23 cellular contexts compared by ENCODE assay signal in genomic region chr14:36028665-36029064, GRCh38.
DNase-seq lines count a peak whose midpoint lies in the region; ATAC-seq, FAIRE-seq and TF ChIP-seq lines count a peak whose summit lies in the region.
"Had no signal": no experiment of that assay in that cellular context is flagged by ENCODE, and none has a peak within 500 bp of the region (broad histone marks: within the 10 kb centered on the region; RNA-seq: fewer than 3 reads in every experiment).

No MANE protein-coding gene starts in this region.

- no peaks in the 10 kb centered on the region for H3K36me3 ChIP-seq in HepG2 (replicated peaks in 1 of 2; ENCODE audit: control insufficient read depth in 1 of 2, insufficient read depth in 2 of 2, low read length in 2 of 2)
- no peaks in the 10 kb centered on the region for H3K36me3 ChIP-seq in right lobe of liver
- H3K36me3 ChIP-seq in Karpas-422 (ENCODE audit: insufficient read depth, low read length): no peaks in the 10 kb centered on the region
- H3K36me3 ChIP-seq: BE2C, BLaER1 had no signal

- 0 out of 2 replicates have a peak, but pooled peaks cover 4% of the 10 kb centered on the region for H3K9me3 ChIP-seq in HepG2 (ENCODE audit: low read length)
- no peaks in the 10 kb centered on the region for H3K9me3 ChIP-seq in right lobe of liver
- no peaks in the 10 kb centered on the region for H3K9me3 ChIP-seq in Karpas-422 (ENCODE audit: low read length)
- H3K9me3 ChIP-seq: BE2C, BLaER1 had no signal

- no peak for TF ChIP-seq RAD21 in HepG2 (CRISPR knock-in tag; IDR thresholded peaks at IDR 0.05)

- no peak overlapping the region for H3K4me2 ChIP-seq in HepG2 (ENCODE audit: low read depth, low read length)
- H3K4me2 ChIP-seq in Karpas-422 (ENCODE audit: low read depth, low read length, poor library complexity, severe bottlenecking): peak overlapping the region; percentile 8
- H3K4me2 ChIP-seq: BLaER1 had no signal

- TF ChIP-seq EP300 in HepG2 (IDR thresholded peaks at IDR 0.05; ENCODE audit: low read depth in 2 of 2, low read length in 2 of 2) (no peak), HepG2 (CRISPR knock-in tag; IDR thresholded peaks at IDR 0.05; ENCODE audit: borderline replicate concordance) (no peak)

- no peaks in the 10 kb centered on the region for H3K4me1 ChIP-seq in HepG2 (ENCODE audit: insufficient read depth, low read length)
- peaks cover 0 to 3% (median 0%) of the 10 kb centered on the region in 4 donors for H3K4me1 ChIP-seq in right lobe of liver
- H3K4me1 ChIP-seq in Karpas-422 (ENCODE audit: low read length): peaks cover 62% of the 10 kb centered on the region
- H3K4me1 ChIP-seq: BE2C, BLaER1 had no signal

- H4K20me1 ChIP-seq in HepG2 (ENCODE audit: insufficient read depth, low read length): no peaks in the 10 kb centered on the region
- no peaks in the 10 kb centered on the region for H4K20me1 ChIP-seq in Karpas-422 (ENCODE audit: insufficient read depth, low read depth, low read length)
- H4K20me1 ChIP-seq: BLaER1 had no signal

- POLR2A ChIA-PET in HepG2 (lab: Yijun Ruan, JAX): no interaction called here

- H3K4me3 Mint-ChIP-seq in osteocyte (ENCODE audit: unreplicated experiment): no peak overlapping the region
- H3K4me3 Mint-ChIP-seq: CD14-positive monocyte; CD4-positive, alpha-beta memory T cell; CD4-positive, CD25-positive, alpha-beta regulatory T cell; CD8-positive, alpha-beta memory T cell had no signal

- H3K27ac Mint-ChIP-seq in osteocyte (ENCODE audit: unreplicated experiment): no peak overlapping the region
- H3K27ac Mint-ChIP-seq: CD14-positive monocyte; CD4-positive, alpha-beta memory T cell; CD4-positive, CD25-positive, alpha-beta regulatory T cell; CD8-positive, alpha-beta memory T cell had no signal

- CTCF ChIA-PET in HepG2 (lab: Yijun Ruan, JAX; ENCODE audit: low intra/inter-chr PET ratio, low total read pairs): interaction anchor here (1.7 kb wide), 1 partner anchor 145 kb away, joined by 7 read pairs; no protein-coding TSS in a partner anchor

- H3K9me2 ChIP-seq in Karpas-422 (replicated peaks; ENCODE audit: insufficient read depth, low read length): no peaks in the 10 kb centered on the region

- in situ Hi-C loops in HepG2 (cut with HindIII; ENCODE audit: extremely low pct_ligation_motif_present, low pct_unique_long_range_greater_than_20kb): no loop called here

- TF ChIP-seq CTCF in HepG2 (CRISPR knock-in tag; IDR thresholded peaks at IDR 0.05) (no peak), right lobe of liver (IDR thresholded peaks at IDR 0.05) (no peak), osteocyte (IDR thresholded peaks at IDR 0.05) (no peak)

- H3K4me3 ChIP-seq in HepG2 (replicated peaks in 1 of 3; ENCODE audit: insufficient read depth in 1 of 3, low read depth in 2 of 3, low read length in 3 of 3) (no peak overlapping the region), right lobe of liver (no peak overlapping the region), Karpas-422 (ENCODE audit: low read length) (no peak overlapping the region)
- H3K4me3 ChIP-seq: BLaER1, GM12878 had no signal

- no peak for TF ChIP-seq POLR2A in HepG2 (IDR thresholded peaks at IDR 0.05; ENCODE audit: insufficient read depth in 1 of 2, low read depth in 2 of 2, low read length in 2 of 2)
- TF ChIP-seq POLR2A in right lobe of liver (IDR thresholded peaks at IDR 0.05): no peak

- H3K9ac ChIP-seq in HepG2 (ENCODE audit: insufficient read depth, low read depth, low read length): no peak overlapping the region
- H3K9ac ChIP-seq in Karpas-422 (ENCODE audit: low read length): peak overlapping the region; percentile 12
- H3K9ac ChIP-seq: BLaER1 had no signal

- H3K4me1 Mint-ChIP-seq in osteocyte (ENCODE audit: unreplicated experiment): no peaks in the 10 kb centered on the region
- H3K4me1 Mint-ChIP-seq: CD14-positive monocyte; CD4-positive, alpha-beta memory T cell; CD4-positive, CD25-positive, alpha-beta regulatory T cell; CD8-positive, alpha-beta memory T cell had no signal

- no TSS peak for BruUV-seq in HepG2 (replicated peaks; lab: Mats Ljungman, UMichigan)

- ATAC-seq in HepG2 (no peak), right lobe of liver (no peak)

- no peak overlapping the region for H2AFZ ChIP-seq in HepG2 (ENCODE audit: low read length)
- peak overlapping the region; percentile 12 for H2AFZ ChIP-seq in Karpas-422 (ENCODE audit: low read length)

- H3K36me3 Mint-ChIP-seq in osteocyte (ENCODE audit: unreplicated experiment): no peaks in the 10 kb centered on the region
- H3K36me3 Mint-ChIP-seq: CD14-positive monocyte; CD4-positive, alpha-beta memory T cell; CD4-positive, CD25-positive, alpha-beta regulatory T cell; CD8-positive, alpha-beta memory T cell had no signal

- DNase-seq in HepG2 (ENCODE audit: low spot score) (no peak), right lobe of liver (no peak), Karpas-422 (no peak), osteocyte (ENCODE audit: extremely low spot score, unreplicated experiment) (no peak), mucosa of gallbladder (ENCODE audit: low spot score) (no peak)
- DNase-seq: ACHN; C1 segment of cervical spinal cord; CD4-positive, alpha-beta memory T cell; CD4-positive, CD25-positive, alpha-beta regulatory T cell; CD8-positive, alpha-beta memory T cell; DMS 273 treated with DMSO at 0.1 percent for 48 hours; DMS153; DMS79; EL; GDM1 had no signal

- H3K9me3 Mint-ChIP-seq in osteocyte (ENCODE audit: unreplicated experiment): no peaks in the 10 kb centered on the region
- H3K9me3 Mint-ChIP-seq: CD14-positive monocyte had no signal

- H3K27me3 ChIP-seq in HepG2 (ENCODE audit: control insufficient read depth in 1 of 2, insufficient read depth in 2 of 2, low read length in 2 of 2): no peaks in the 10 kb centered on the region
- no peaks in the 10 kb centered on the region for H3K27me3 ChIP-seq in right lobe of liver
- no peaks in the 10 kb centered on the region for H3K27me3 ChIP-seq in Karpas-422 (ENCODE audit: low read length)
- H3K27me3 ChIP-seq: BLaER1 had no signal

- intact Hi-C loops in HepG2 (cut with micrococcal nuclease; ENCODE audit: unreplicated experiment) (loop anchor here (1.0 kb wide), 1 partner anchor 149 kb away; no protein-coding TSS in a partner anchor), right lobe of liver (cut with DNase I) (no loop called here)

- WGBS in HepG2 (ENCODE audit: low lambda C conversion rate): 9% methylated on average over 3 of the region's 3 CpGs
- WGBS in right lobe of liver (ENCODE audit: insufficient coverage, low coverage, low lambda C conversion rate, missing lambda C conversion rate): 67% methylated on average over 3 of the region's 3 CpGs

- H3K79me2 ChIP-seq in HepG2 (ENCODE audit: insufficient read depth, low read length) (no peaks in the 10 kb centered on the region), Karpas-422 (ENCODE audit: low read length) (no peaks in the 10 kb centered on the region)

- peaks cover 23% of the 10 kb centered on the region for H3K27me3 Mint-ChIP-seq in osteocyte (ENCODE audit: unreplicated experiment)
- H3K27me3 Mint-ChIP-seq: CD8-positive, alpha-beta memory T cell had no signal

- H3K27ac ChIP-seq in HepG2 (ENCODE audit: extremely low read length, insufficient read depth, low read length): no peak overlapping the region
- no peak overlapping the region for H3K27ac ChIP-seq in right lobe of liver
- H3K27ac ChIP-seq in Karpas-422 (ENCODE audit: low read length): peak overlapping the region; percentile 47
- H3K27ac ChIP-seq: 22Rv1, BLaER1 had no signal

- FAIRE-seq in HepG2 (lab: Jason Lieb, UNC): no peak
- FAIRE-seq: GM12878, GM12892, GM18507, GM19239 had no signal

TF ChIP-seq in HepG2, 621 proteins besides CTCF, POLR2A, EP300 and RAD21 (continues in another document):
- TF ChIP-seq MAFF (IDR thresholded peaks at IDR 0.05; ENCODE audit: low read depth, low read length): peak; percentile 92
- no peak for TF ChIP-seq ZNF781 (CRISPR knock-in tag; IDR thresholded peaks at IDR 0.05; ENCODE audit: borderline replicate concordance, not compliant biosample characterization)
- no peak for TF ChIP-seq ZNF17 (CRISPR knock-in tag; IDR thresholded peaks at IDR 0.05)
- no peak for TF ChIP-seq PRDM10 (CRISPR knock-in tag; IDR thresholded peaks at IDR 0.05; ENCODE audit: low read depth)
- TF ChIP-seq MAFK (conservative IDR thresholded peaks at IDR 0.05 in 1 of 2, IDR thresholded peaks at IDR 0.05 in 1 of 2; ENCODE audit: low read length in 2 of 2): peak; percentile 85 to 93
- TF ChIP-seq ZNF34 (CRISPR knock-in tag; IDR thresholded peaks at IDR 0.05; ENCODE audit: borderline replicate concordance): no peak
- TF ChIP-seq ZNF644 (CRISPR knock-in tag; IDR thresholded peaks at IDR 0.05; ENCODE audit: low read depth): no peak
- no peak for TF ChIP-seq TBX2 (CRISPR knock-in tag; IDR thresholded peaks at IDR 0.05; ENCODE audit: borderline replicate concordance)
- TF ChIP-seq RXRA (CRISPR knock-in tag; IDR thresholded peaks at IDR 0.05): no peak
- no peak for TF ChIP-seq SIX1 (CRISPR knock-in tag; IDR thresholded peaks at IDR 0.05; ENCODE audit: borderline replicate concordance)
- no peak for TF ChIP-seq ZNF674 (CRISPR knock-in tag; IDR thresholded peaks at IDR 0.05; ENCODE audit: low read depth)
- TF ChIP-seq ADNP (CRISPR knock-in tag; IDR thresholded peaks at IDR 0.05): no peak
- TF ChIP-seq PCBP1 (IDR thresholded peaks at IDR 0.05; ENCODE audit: borderline replicate concordance, low read depth, low read length): no peak
